9 cellular contexts compared by ENCODE assay signal in the genomic region with DNA sequence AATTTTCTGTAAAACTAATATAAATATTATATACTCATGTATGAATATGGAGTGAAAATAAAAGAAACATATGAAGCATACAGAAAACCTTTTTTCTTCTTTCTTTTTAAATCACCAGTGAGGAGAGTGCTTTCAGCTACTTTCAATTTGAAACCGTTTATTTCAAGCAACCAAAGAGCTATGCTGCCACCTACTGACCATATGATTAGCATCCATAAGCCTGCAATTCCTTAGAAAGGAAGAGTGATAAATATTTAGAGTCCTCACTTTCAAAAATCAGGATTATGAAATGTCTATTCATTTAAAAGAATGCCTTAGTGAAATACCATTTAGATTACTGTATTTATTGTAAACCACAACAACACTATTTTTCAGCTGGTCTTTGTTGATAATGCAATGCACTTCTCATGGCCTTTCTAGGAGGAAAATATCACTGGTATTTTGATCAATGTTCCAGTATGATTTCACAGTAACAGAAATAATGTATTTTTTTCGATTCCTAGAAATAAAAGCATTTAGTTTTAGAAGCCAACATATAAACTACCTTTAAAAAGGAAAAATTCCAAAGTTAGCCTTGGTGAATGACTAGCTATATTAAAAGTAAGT.
DNase-seq lines count a peak whose midpoint lies in the region; ATAC-seq, FAIRE-seq and TF ChIP-seq lines count a peak whose summit lies in the region.
"Had no signal": no experiment of that assay in that cellular context is flagged by ENCODE, and none has a peak within 500 bp of the region (broad histone marks: within the 10 kb centered on the region; RNA-seq: fewer than 3 reads in every experiment).

No MANE protein-coding gene starts in this region.

- intact Hi-C loops in GM12878 (cut with micrococcal nuclease; ENCODE audit: unreplicated experiment) = loop anchor here (5.0 to 10.0 kb wide), 4 partner anchors 152 to 1492 kb away; no protein-coding TSS in a partner anchor
- intact Hi-C loops in tibial artery (cut with DNase I; ENCODE audit: low total_unique reads) = no loop called here

- H3K4me2 ChIP-seq in GM12878 (ENCODE audit: control insufficient read depth, insufficient read depth) = no peak overlapping the region
- no peak overlapping the region for H3K4me2 ChIP-seq in keratinocyte (ENCODE audit: control insufficient read depth, extremely low read depth, insufficient read depth, low read depth, low read length)
- H3K4me2 ChIP-seq: BLaER1 had no signal

- RAD21 ChIA-PET in GM12878 (lab: Charles Lee; ENCODE audit: unreplicated experiment) = interaction anchor here (0.9 to 5.2 kb wide), 22 partner anchors 9 to 1495 kb away, joined by 3 to 103 read pairs (median 4); no protein-coding TSS in a partner anchor

- H3K9me3 ChIP-seq in GM12878 (replicated peaks; ENCODE audit: control insufficient read depth, insufficient read depth, low read length) (no peaks in the 10 kb centered on the region), keratinocyte (ENCODE audit: control insufficient read depth, low read depth, low read length) (no peaks in the 10 kb centered on the region), tibial artery (no peaks in the 10 kb centered on the region)
- H3K9me3 ChIP-seq: BLaER1 had no signal

- no peaks in the 10 kb centered on the region for H3K36me3 ChIP-seq in GM12878 (ENCODE audit: control insufficient read depth in 2 of 2, insufficient read depth in 2 of 2, low read length in 1 of 2)
- H3K36me3 ChIP-seq in keratinocyte (ENCODE audit: control insufficient read depth in 2 of 2, extremely low read depth in 1 of 2, insufficient read depth in 2 of 2, low read length in 2 of 2) = no peaks in the 10 kb centered on the region
- H3K36me3 ChIP-seq in tibial artery = no peaks in the 10 kb centered on the region
- H3K36me3 ChIP-seq: BLaER1 had no signal

- TF ChIP-seq POLR2A in GM12878 (IDR thresholded peaks at IDR 0.05; ENCODE audit: low read depth, low read length) = no peak

- H3K9me1 ChIP-seq in keratinocyte (ENCODE audit: control insufficient read depth, extremely low read depth, insufficient read depth, low read length) = no peaks in the 10 kb centered on the region

- WGBS in GM12878 (ENCODE audit: insufficient coverage, insufficient replicate concordance, low lambda C conversion rate, missing lambda C conversion rate) = 0% methylated on average over 2 of the region's 2 CpGs

- POLR2A ChIA-PET in GM12878 (lab: Charles Lee) = no interaction called here

- no TSS peak for BruUV-seq in GM12878 (replicated peaks; lab: Mats Ljungman, UMichigan)

- H3K4me3 ChIP-seq in GM12878 (no peak overlapping the region), keratinocyte (ENCODE audit: control insufficient read depth in 2 of 3, extremely low read depth in 1 of 3, insufficient read depth in 2 of 3, low read depth in 1 of 3, low read length in 3 of 3) (no peak overlapping the region), tibial artery (no peak overlapping the region)
- H3K4me3 ChIP-seq: BLaER1 had no signal

- peak; percentile 94 for TF ChIP-seq RAD21 in GM12878 (IDR thresholded peaks at IDR 0.05; ENCODE audit: insufficient read depth, low read depth, low read length)

- H3K27me3 ChIP-seq in GM12878 (replicated peaks in 1 of 2; ENCODE audit: control insufficient read depth in 2 of 2, insufficient read depth in 2 of 2, low read length in 1 of 2) = no peaks in the 10 kb centered on the region
- no peaks in the 10 kb centered on the region for H3K27me3 ChIP-seq in keratinocyte (ENCODE audit: control insufficient read depth, extremely low read depth, insufficient read depth, low read length)
- no peaks in the 10 kb centered on the region for H3K27me3 ChIP-seq in tibial artery
- H3K27me3 ChIP-seq: BLaER1 had no signal

- H4K20me1 ChIP-seq in GM12878 (ENCODE audit: control insufficient read depth, insufficient read depth) (no peaks in the 10 kb centered on the region), keratinocyte (ENCODE audit: control insufficient read depth, extremely low read depth, insufficient read depth, low read length) (no peaks in the 10 kb centered on the region)
- H4K20me1 ChIP-seq: BLaER1 had no signal

- SMC1A ChIA-PET in GM12878 (lab: Charles Lee; ENCODE audit: uncharacterized antibody, unreplicated experiment) = interaction anchor here (0.5 to 5.0 kb wide), 30 partner anchors 11 to 1732 kb away, joined by 3 to 76 read pairs (median 4); no protein-coding TSS in a partner anchor

- H3K4me1 ChIP-seq in GM12878 (ENCODE audit: control insufficient read depth, insufficient read depth, low read length) (no peaks in the 10 kb centered on the region), keratinocyte (ENCODE audit: control insufficient read depth, extremely low read depth, insufficient read depth, low read length) (no peaks in the 10 kb centered on the region), tibial artery (peaks cover 0 to 7% (median 0%) of the 10 kb centered on the region in 4 donors)

- no peaks in the 10 kb centered on the region for H3K79me2 ChIP-seq in GM12878 (ENCODE audit: control insufficient read depth, insufficient read depth, low read length)
- H3K79me2 ChIP-seq in keratinocyte (ENCODE audit: control insufficient read depth, insufficient read depth, low read length) = no peaks in the 10 kb centered on the region

- CTCF ChIA-PET in GM12878 (lab: Yijun Ruan, JAX) = interaction anchor here (0.6 to 4.6 kb wide), 43 partner anchors 9 to 1493 kb away, joined by 3 to 81 read pairs (median 4); no protein-coding TSS in a partner anchor

- H3K27ac ChIP-seq in GM12878 (ENCODE audit: control insufficient read depth, insufficient read depth) (no peak overlapping the region), keratinocyte (ENCODE audit: control insufficient read depth, insufficient read depth, low read length) (no peak overlapping the region), tibial artery (no peak overlapping the region)
- H3K27ac ChIP-seq: BLaER1 had no signal

- dilution Hi-C loops in keratinocyte (cut with MboI; ENCODE audit: extremely low pct_ligation_motif_present, low sequenced_read_pairs) = loop anchor here (25.0 kb wide), 1 partner anchor 977 kb away; no protein-coding TSS in a partner anchor

- ATAC-seq in GM21367 (IDR thresholded peaks at IDR 0.05; ENCODE audit: unreplicated experiment) (peak; percentile 78), HG03520 (IDR thresholded peaks at IDR 0.05; ENCODE audit: unreplicated experiment) (peak; percentile 91), GM12878 (peak; percentile 92)

- in situ Hi-C loops in GM12878 (cut with MboI) = loop anchor here (25.0 kb wide), 1 partner anchor 1477 kb away; no protein-coding TSS in a partner anchor

- peak; percentile 5 for DNase-seq in DMS79 treated with DMSO at 0.1 percent for 48 hours (lab: John Stamatoyannopoulos, UW)
- no peak for DNase-seq in DMS79 (lab: John Stamatoyannopoulos, UW)
- peak; percentile 14 to 70 for DNase-seq in NCI-H526 (lab: John Stamatoyannopoulos, UW)
- DNase-seq in GM12878 (ENCODE audit: low read depth, low spot score) = peak; percentile 24
- peak; percentile 4 for DNase-seq in keratinocyte (ENCODE audit: low read depth, low spot score)
- no peak for DNase-seq in tibial artery

- TF ChIP-seq CTCF in GM12878 (IDR thresholded peaks at IDR 0.05 in 2 of 3, conservative IDR thresholded peaks at IDR 0.05 in 1 of 3; ENCODE audit: control insufficient read depth in 2 of 3, extremely low read depth in 1 of 3, insufficient read depth in 1 of 3, low read depth in 3 of 3, low read length in 3 of 3) = peak; percentile 62 to 81 (median 69); a peak in 5 of 6 replicates
- peak in 2 of 3 experiments; percentile 61 to 64 for TF ChIP-seq CTCF in keratinocyte (optimal IDR thresholded peaks at IDR 0.05 in 1 of 3, IDR thresholded peaks at IDR 0.05 in 1 of 3, conservative IDR thresholded peaks at IDR 0.05 in 1 of 3; ENCODE audit: extremely low read depth in 1 of 3, insufficient read depth in 2 of 3, low read length in 3 of 3)
- TF ChIP-seq CTCF in tibial artery (IDR thresholded peaks at IDR 0.05) = peak; percentile 60 to 77

- TF ChIP-seq EP300 in GM12878 (IDR thresholded peaks at IDR 0.05; ENCODE audit: borderline replicate concordance in 1 of 2, control insufficient read depth in 1 of 2, low read depth in 2 of 2, low read length in 2 of 2) = no peak

- FAIRE-seq in GM12878 (lab: Jason Lieb, UNC) (peak; percentile 98), keratinocyte (lab: Jason Lieb, UNC) (no peak)

- no peak overlapping the region for H3K9ac ChIP-seq in GM12878 (ENCODE audit: control insufficient read depth, insufficient read depth, low read length)
- H3K9ac ChIP-seq in keratinocyte (ENCODE audit: control insufficient read depth, extremely low read depth, insufficient read depth, low read length) = no peak overlapping the region
- H3K9ac ChIP-seq: BLaER1 had no signal

- H2AFZ ChIP-seq in GM12878 (ENCODE audit: control insufficient read depth, low read depth, low read length) = no peak overlapping the region
- H2AFZ ChIP-seq in keratinocyte (ENCODE audit: control insufficient read depth, low read length) = no peak overlapping the region

TF ChIP-seq in GM12878, 131 proteins besides CTCF, POLR2A, EP300 and RAD21:
- TF ChIP-seq SMC3 (IDR thresholded peaks at IDR 0.05; ENCODE audit: borderline replicate concordance, low read length) = peak; percentile 78; the same call in 1 of the 2 replicates
- TF ChIP-seq JUNB (IDR thresholded peaks at IDR 0.05) = peak; percentile 38; the same call in 1 of the 2 replicates
- TF ChIP-seq PAX5 (IDR thresholded peaks at IDR 0.05; ENCODE audit: borderline replicate concordance, low read depth, low read length) = no peak

Comparison
In these comparisons a context has a peak if more than half of its experiments do, and no peak if none do; other contexts are left out.
1. DNase-seq: peak in DMS79 treated with DMSO at 0.1 percent for 48 hours (single experiment), NCI-H526 (2 of 2), GM12878 (single experiment) and keratinocyte (single experiment); none in DMS79 (single experiment) and tibial artery (0 of 2).
2. Peak in every context shown above with its lines, with median percentiles within 50 percentile points of each other: ATAC-seq and CTCF ChIP-seq.